Comparison of ENCODE assay signal across 10 cellular contexts in the genomic region with DNA sequence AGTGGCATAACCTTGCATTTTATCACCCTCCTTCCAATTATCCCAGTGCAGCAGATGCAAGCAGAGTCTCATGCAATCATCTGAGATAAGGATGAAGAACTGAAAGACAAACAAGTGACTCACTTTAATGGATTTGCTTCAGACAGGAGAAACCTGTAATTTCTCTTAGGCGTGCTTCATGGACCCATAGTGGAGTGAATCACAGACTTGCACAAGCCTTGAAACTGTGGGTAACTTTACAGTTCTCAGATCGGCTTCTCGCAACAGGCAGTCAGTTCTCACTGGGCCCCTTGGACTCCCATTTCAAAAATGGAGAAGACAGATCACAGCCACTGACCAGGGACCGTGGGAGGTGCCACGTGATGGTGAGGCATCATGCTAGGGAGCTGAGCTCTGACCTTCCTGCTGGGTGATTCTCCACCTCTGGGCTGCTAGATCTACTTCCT. TPM values are rescaled to one million over a fixed set of nuclear protein-coding genes. Genes with fewer than 3 reads are reported as not detected.
DNase-seq lines count a peak whose midpoint lies in the region; TF ChIP-seq lines count a peak whose summit lies in the region.
"Had no signal": no experiment of that assay in that cellular context is flagged by ENCODE, and none has a peak within 500 bp of the region (broad histone marks: within the 10 kb centered on the region; RNA-seq: fewer than 3 reads in every experiment).

A gene with protein sequence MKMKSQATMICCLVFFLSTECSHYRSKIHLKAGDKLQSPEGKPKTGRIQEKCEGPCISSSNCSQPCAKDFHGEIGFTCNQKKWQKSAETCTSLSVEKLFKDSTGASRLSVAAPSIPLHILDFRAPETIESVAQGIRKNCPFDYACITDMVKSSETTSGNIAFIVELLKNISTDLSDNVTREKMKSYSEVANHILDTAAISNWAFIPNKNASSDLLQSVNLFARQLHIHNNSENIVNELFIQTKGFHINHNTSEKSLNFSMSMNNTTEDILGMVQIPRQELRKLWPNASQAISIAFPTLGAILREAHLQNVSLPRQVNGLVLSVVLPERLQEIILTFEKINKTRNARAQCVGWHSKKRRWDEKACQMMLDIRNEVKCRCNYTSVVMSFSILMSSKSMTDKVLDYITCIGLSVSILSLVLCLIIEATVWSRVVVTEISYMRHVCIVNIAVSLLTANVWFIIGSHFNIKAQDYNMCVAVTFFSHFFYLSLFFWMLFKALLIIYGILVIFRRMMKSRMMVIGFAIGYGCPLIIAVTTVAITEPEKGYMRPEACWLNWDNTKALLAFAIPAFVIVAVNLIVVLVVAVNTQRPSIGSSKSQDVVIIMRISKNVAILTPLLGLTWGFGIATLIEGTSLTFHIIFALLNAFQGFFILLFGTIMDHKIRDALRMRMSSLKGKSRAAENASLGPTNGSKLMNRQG (plus strand): TSS at position 239 of the 446 bp plus-strand sequence. CDS start 8,666 bp downstream, outside the sequence.

- H3K27me3 ChIP-seq in MG63 = no peaks in the 10 kb centered on the region

- H3K36me3 ChIP-seq in MG63 = no peaks in the 10 kb centered on the region

- no peaks in the 10 kb centered on the region for H3K9me3 ChIP-seq in MG63

- H3K4me3 ChIP-seq in GM12865 (ENCODE audit: low read depth, low read length) (no peak within 1 kb of the TSS), MG63 (no peak within 1 kb of the TSS)

- DNase-seq in GM12865 (ENCODE audit: low read depth) (peak; percentile 13), MG63 (peak; percentile 56), dedifferentiated amniotic fluid mesenchymal stem cell (ENCODE audit: extremely low spot score) (peak; percentile 31), renal cortical epithelial cell (ENCODE audit: low read depth) (peak; percentile 88), NCI-H1048 (lab: John Stamatoyannopoulos, UW) (no peak), KG1 (lab: John Stamatoyannopoulos, UW) (no peak), HuH-7.5 (ENCODE audit: low spot score) (no peak)
- DNase-seq: activated B cell treated with CpG ODN at 0.5 μM for 24 hours, NCI-H510A, posterior cingulate gyrus had no signal

- no peak for TF ChIP-seq CTCF in GM12865 (IDR thresholded peaks at IDR 0.05; ENCODE audit: insufficient read depth, low read depth, low read length, missing control alignments)

RNA-seq across cellular contexts. Expression of the gene that starts here (rescaled TPM):
- total RNA-seq in MG63 (2014; rRNA removed; shearing (Covaris generic); ENCODE audit: low replicate concordance) = 0.79 and 2.2 TPM in 2 replicates
- 0.10 and 5.2 TPM in 2 replicates for total RNA-seq in renal cortical epithelial cell
- total RNA-seq: activated B cell treated with CpG ODN at 0.5 μM for 24 hours had no signal

Comparison
In these comparisons a context has a peak if more than half of its experiments do, and no peak if none do; other contexts are left out.
1. DNase-seq: peak in GM12865 (single experiment), MG63 (single experiment), dedifferentiated amniotic fluid mesenchymal stem cell (single experiment) and renal cortical epithelial cell (single experiment); none in NCI-H1048 (single experiment), KG1 (single experiment) and HuH-7.5 (single experiment).